ENCODE assay signal across 8 cellular contexts in genomic region chr1:225998560-225999226, GRCh38. TPM values are rescaled to one million over a fixed set of nuclear protein-coding genes. Genes with fewer than 3 reads are reported as not detected.
DNase-seq lines count a peak whose midpoint lies in the region; ATAC-seq and TF ChIP-seq lines count a peak whose summit lies in the region.

No MANE protein-coding gene starts in this region.

- TF ChIP-seq CTCF in heart left ventricle (IDR thresholded peaks at IDR 0.05): no peak

- ATAC-seq in GM18511 (IDR thresholded peaks at IDR 0.05; ENCODE audit: unreplicated experiment) (peak; percentile 9), HG03025 (IDR thresholded peaks at IDR 0.05; ENCODE audit: low FRiP score, unreplicated experiment) (peak; percentile 9), heart left ventricle (peak in 3 of 4 donors; percentile 0 to 24 (median 10)), GM18858 (IDR thresholded peaks at IDR 0.05; ENCODE audit: unreplicated experiment) (no peak)

- no peaks in the 10 kb centered on the region for H3K9me3 Mint-ChIP-seq in activated CD4-positive, alpha-beta memory T cell treated with anti-CD3 and anti-CD28 coated beads, Interleukin-2, amount 10 ng/mL, durations not matched to agents 7 days and 5 days

- intact Hi-C loops in heart left ventricle (cut with DNase I): loop anchor here (1.0 to 10.0 kb wide), 8 partner anchors 64 to 124 kb away; partner anchors contain the start of gene H3-3A (in 5 of the 10)

- H3K27ac ChIP-seq in heart left ventricle: peak overlapping the region; percentile 82 to 99 (median 93)
- peak overlapping the region; percentile 87 for H3K27ac ChIP-seq in rectal smooth muscle tissue (ENCODE audit: low read depth, low read length)

- peak overlapping the region; percentile 72 for H3K9ac ChIP-seq in rectal smooth muscle tissue (ENCODE audit: low read length)

- H3K36me3 Mint-ChIP-seq in activated CD4-positive, alpha-beta memory T cell treated with anti-CD3 and anti-CD28 coated beads, Interleukin-2, amount 10 ng/mL, durations not matched to agents 7 days and 5 days (ENCODE audit: low read depth): peaks cover 31% of the 10 kb centered on the region

- H3K27me3 ChIP-seq in heart left ventricle (no peaks in the 10 kb centered on the region), rectal smooth muscle tissue (ENCODE audit: control insufficient read depth, insufficient read depth, low read length) (no peaks in the 10 kb centered on the region)

- no peaks in the 10 kb centered on the region for H3K27me3 Mint-ChIP-seq in activated CD4-positive, alpha-beta memory T cell treated with anti-CD3 and anti-CD28 coated beads, Interleukin-2, amount 10 ng/mL, durations not matched to agents 7 days and 5 days

- H3K36me3 ChIP-seq in heart left ventricle (peaks cover 0 to 38% (median 16%) of the 10 kb centered on the region in 9 donors), rectal smooth muscle tissue (ENCODE audit: control insufficient read depth, insufficient read depth, low read length) (peaks cover 6% of the 10 kb centered on the region)

- CTCF ChIA-PET in activated CD4-positive, alpha-beta memory T cell treated with anti-CD3 and anti-CD28 coated beads, Interleukin-2, amount 10 ng/mL, durations not matched to agents 7 days and 5 days (lab: Charles Lee): interaction anchor here (1.0 to 5.0 kb wide), 9 partner anchors 8 to 409 kb away, joined by 3 to 32 read pairs (median 6); partner anchors contain the start of genes H3-3A, PARP1 and PYCR2

- POLR2A ChIA-PET in activated CD4-positive, alpha-beta memory T cell treated with anti-CD3 and anti-CD28 coated beads, Interleukin-2, amount 10 ng/mL, durations not matched to agents 7 days and 5 days (lab: Charles Lee): interaction anchor here (1.0 to 9.2 kb wide), 46 partner anchors 8 to 573 kb away, joined by 3 to 219 read pairs (median 6); partner anchors contain the start of genes H3-3A, LBR, LIN9 and PARP1

- H3K9me3 ChIP-seq in heart left ventricle: no peaks in the 10 kb centered on the region

- peak overlapping the region; percentile 100 for H3K27ac Mint-ChIP-seq in activated CD4-positive, alpha-beta memory T cell treated with anti-CD3 and anti-CD28 coated beads, Interleukin-2, amount 10 ng/mL, durations not matched to agents 7 days and 5 days

- TF ChIP-seq POLR2A in heart left ventricle (IDR thresholded peaks at IDR 0.05): no peak

- H3K4me1 ChIP-seq in heart left ventricle (peaks cover 4 to 70% (median 45%) of the 10 kb centered on the region in 12 donors), rectal smooth muscle tissue (ENCODE audit: control insufficient read depth, insufficient read depth, low read length) (peaks cover 8% of the 10 kb centered on the region)

- DNase-seq in activated CD4-positive, alpha-beta memory T cell treated with anti-CD3 and anti-CD28 coated beads, Interleukin-2, amount 10 ng/mL, durations not matched to agents 7 days and 5 days: no peak
- DNase-seq in heart left ventricle: no peak
- no peak for DNase-seq in dedifferentiated amniotic fluid mesenchymal stem cell (ENCODE audit: extremely low spot score)
- no peak for DNase-seq in SW 1271 (lab: John Stamatoyannopoulos, UW)

- H3K4me3 ChIP-seq in heart left ventricle (peak overlapping the region; percentile 77 to 94 (median 86)), rectal smooth muscle tissue (ENCODE audit: low read length) (peak overlapping the region; percentile 86)

- H3K4me1 Mint-ChIP-seq in activated CD4-positive, alpha-beta memory T cell treated with anti-CD3 and anti-CD28 coated beads, Interleukin-2, amount 10 ng/mL, durations not matched to agents 7 days and 5 days: peaks cover 67% of the 10 kb centered on the region

- WGBS in heart left ventricle, 4 donors: 0 to 1% (median 1%) methylated on average over 19 of the region's 19 CpGs

- H3K4me3 Mint-ChIP-seq in activated CD4-positive, alpha-beta memory T cell treated with anti-CD3 and anti-CD28 coated beads, Interleukin-2, amount 10 ng/mL, durations not matched to agents 7 days and 5 days: peak overlapping the region; percentile 100

RNA-seq across cellular contexts. Expression of gene SDE2, which starts 0.5 kb away (rescaled TPM):
- total RNA-seq in activated CD4-positive, alpha-beta memory T cell treated with anti-CD3 and anti-CD28 coated beads, Interleukin-2, amount 10 ng/mL, durations not matched to agents 7 days and 5 days: 10 to 100 TPM; 19.8 to 20.1 TPM
- 10 to 100 TPM in 8 of 9 donors, 1 to 10 TPM in 1; 9.3 to 16.4 (median 12.6) TPM for total RNA-seq in heart left ventricle
- polyA plus RNA-seq in heart left ventricle: 10 to 100 TPM in 1 of 2 donors, 1 to 10 TPM in 1; 3.7 to 12.8 TPM

RNA-seq across cellular contexts. Expression of gene LEFTY2, which starts 57.7 kb away (rescaled TPM):
- not detected for total RNA-seq in activated CD4-positive, alpha-beta memory T cell treated with anti-CD3 and anti-CD28 coated beads, Interleukin-2, amount 10 ng/mL, durations not matched to agents 7 days and 5 days
- total RNA-seq in heart left ventricle: 1 to 10 TPM in 1 of 9 donors, under 1 TPM in 7, not detected in 1; 0.14 to 1.8 (median 0.51) TPM
- polyA plus RNA-seq in heart left ventricle: under 1 TPM; 0.11 to 0.22 TPM
